In the genomic region with DNA sequence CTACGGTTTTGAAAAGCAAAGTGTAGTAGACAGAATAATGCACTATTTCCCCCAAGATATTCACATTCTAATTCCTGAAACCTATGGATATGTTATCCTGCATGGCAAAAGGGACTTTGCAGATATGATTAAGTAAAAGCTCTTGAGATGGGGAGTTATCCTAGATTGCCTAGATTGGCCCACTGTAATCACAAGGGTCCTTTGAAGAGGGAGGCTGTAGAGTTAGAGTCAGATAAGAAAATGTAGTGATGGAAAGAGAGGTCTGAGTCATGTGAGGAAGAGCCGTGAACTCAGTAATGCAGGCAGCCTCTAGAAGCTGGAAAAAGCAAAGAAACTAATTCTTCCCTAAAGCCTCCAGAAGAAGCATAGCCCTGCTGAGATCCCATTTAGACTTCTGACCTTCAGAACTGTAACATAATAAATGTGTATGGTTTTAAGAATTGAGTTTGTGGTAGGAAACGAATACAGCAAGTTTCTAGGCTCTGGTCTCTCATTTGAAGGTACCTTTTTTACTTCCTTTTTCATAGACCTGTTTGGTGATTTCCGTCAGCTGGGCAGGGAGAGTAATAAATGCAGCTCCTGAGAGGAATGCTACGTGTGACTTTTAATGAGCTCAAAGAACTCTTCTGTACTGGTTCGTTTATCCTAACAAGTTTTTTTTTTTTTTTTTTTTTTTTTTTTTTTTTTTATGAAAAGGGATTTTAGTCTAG, we compare ENCODE assay signal across 1 cellular context.
A peak's percentile ranks its signal among the peaks of the same experiment; 100 is the strongest.
TF ChIP-seq lines count a peak whose summit lies in the region.

No MANE protein-coding gene starts in this region.

TF ChIP-seq in K562, 482 proteins besides CTCF, POLR2A, EP300 and RAD21 (continued from another document and continues in another):
- TF ChIP-seq, protein P1, sequence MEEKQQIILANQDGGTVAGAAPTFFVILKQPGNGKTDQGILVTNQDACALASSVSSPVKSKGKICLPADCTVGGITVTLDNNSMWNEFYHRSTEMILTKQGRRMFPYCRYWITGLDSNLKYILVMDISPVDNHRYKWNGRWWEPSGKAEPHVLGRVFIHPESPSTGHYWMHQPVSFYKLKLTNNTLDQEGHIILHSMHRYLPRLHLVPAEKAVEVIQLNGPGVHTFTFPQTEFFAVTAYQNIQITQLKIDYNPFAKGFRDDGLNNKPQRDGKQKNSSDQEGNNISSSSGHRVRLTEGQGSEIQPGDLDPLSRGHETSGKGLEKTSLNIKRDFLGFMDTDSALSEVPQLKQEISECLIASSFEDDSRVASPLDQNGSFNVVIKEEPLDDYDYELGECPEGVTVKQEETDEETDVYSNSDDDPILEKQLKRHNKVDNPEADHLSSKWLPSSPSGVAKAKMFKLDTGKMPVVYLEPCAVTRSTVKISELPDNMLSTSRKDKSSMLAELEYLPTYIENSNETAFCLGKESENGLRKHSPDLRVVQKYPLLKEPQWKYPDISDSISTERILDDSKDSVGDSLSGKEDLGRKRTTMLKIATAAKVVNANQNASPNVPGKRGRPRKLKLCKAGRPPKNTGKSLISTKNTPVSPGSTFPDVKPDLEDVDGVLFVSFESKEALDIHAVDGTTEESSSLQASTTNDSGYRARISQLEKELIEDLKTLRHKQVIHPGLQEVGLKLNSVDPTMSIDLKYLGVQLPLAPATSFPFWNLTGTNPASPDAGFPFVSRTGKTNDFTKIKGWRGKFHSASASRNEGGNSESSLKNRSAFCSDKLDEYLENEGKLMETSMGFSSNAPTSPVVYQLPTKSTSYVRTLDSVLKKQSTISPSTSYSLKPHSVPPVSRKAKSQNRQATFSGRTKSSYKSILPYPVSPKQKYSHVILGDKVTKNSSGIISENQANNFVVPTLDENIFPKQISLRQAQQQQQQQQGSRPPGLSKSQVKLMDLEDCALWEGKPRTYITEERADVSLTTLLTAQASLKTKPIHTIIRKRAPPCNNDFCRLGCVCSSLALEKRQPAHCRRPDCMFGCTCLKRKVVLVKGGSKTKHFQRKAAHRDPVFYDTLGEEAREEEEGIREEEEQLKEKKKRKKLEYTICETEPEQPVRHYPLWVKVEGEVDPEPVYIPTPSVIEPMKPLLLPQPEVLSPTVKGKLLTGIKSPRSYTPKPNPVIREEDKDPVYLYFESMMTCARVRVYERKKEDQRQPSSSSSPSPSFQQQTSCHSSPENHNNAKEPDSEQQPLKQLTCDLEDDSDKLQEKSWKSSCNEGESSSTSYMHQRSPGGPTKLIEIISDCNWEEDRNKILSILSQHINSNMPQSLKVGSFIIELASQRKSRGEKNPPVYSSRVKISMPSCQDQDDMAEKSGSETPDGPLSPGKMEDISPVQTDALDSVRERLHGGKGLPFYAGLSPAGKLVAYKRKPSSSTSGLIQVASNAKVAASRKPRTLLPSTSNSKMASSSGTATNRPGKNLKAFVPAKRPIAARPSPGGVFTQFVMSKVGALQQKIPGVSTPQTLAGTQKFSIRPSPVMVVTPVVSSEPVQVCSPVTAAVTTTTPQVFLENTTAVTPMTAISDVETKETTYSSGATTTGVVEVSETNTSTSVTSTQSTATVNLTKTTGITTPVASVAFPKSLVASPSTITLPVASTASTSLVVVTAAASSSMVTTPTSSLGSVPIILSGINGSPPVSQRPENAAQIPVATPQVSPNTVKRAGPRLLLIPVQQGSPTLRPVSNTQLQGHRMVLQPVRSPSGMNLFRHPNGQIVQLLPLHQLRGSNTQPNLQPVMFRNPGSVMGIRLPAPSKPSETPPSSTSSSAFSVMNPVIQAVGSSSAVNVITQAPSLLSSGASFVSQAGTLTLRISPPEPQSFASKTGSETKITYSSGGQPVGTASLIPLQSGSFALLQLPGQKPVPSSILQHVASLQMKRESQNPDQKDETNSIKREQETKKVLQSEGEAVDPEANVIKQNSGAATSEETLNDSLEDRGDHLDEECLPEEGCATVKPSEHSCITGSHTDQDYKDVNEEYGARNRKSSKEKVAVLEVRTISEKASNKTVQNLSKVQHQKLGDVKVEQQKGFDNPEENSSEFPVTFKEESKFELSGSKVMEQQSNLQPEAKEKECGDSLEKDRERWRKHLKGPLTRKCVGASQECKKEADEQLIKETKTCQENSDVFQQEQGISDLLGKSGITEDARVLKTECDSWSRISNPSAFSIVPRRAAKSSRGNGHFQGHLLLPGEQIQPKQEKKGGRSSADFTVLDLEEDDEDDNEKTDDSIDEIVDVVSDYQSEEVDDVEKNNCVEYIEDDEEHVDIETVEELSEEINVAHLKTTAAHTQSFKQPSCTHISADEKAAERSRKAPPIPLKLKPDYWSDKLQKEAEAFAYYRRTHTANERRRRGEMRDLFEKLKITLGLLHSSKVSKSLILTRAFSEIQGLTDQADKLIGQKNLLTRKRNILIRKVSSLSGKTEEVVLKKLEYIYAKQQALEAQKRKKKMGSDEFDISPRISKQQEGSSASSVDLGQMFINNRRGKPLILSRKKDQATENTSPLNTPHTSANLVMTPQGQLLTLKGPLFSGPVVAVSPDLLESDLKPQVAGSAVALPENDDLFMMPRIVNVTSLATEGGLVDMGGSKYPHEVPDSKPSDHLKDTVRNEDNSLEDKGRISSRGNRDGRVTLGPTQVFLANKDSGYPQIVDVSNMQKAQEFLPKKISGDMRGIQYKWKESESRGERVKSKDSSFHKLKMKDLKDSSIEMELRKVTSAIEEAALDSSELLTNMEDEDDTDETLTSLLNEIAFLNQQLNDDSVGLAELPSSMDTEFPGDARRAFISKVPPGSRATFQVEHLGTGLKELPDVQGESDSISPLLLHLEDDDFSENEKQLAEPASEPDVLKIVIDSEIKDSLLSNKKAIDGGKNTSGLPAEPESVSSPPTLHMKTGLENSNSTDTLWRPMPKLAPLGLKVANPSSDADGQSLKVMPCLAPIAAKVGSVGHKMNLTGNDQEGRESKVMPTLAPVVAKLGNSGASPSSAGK (IDR thresholded peaks at IDR 0.05), result no peak
- TF ChIP-seq, protein P2, sequence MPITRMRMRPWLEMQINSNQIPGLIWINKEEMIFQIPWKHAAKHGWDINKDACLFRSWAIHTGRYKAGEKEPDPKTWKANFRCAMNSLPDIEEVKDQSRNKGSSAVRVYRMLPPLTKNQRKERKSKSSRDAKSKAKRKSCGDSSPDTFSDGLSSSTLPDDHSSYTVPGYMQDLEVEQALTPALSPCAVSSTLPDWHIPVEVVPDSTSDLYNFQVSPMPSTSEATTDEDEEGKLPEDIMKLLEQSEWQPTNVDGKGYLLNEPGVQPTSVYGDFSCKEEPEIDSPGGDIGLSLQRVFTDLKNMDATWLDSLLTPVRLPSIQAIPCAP (CRISPR knock-in tag; IDR thresholded peaks at IDR 0.05; ENCODE audit: borderline replicate concordance), result no peak
- TF ChIP-seq, protein P3, sequence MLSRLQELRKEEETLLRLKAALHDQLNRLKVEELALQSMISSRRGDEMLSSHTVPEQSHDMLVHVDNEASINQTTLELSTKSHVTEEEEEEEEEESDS (CRISPR knock-in tag; IDR thresholded peaks at IDR 0.05), result no peak
- no peak for TF ChIP-seq HOXB6 (CRISPR knock-in tag; IDR thresholded peaks at IDR 0.05; ENCODE audit: borderline replicate concordance)
- TF ChIP-seq, protein P4, sequence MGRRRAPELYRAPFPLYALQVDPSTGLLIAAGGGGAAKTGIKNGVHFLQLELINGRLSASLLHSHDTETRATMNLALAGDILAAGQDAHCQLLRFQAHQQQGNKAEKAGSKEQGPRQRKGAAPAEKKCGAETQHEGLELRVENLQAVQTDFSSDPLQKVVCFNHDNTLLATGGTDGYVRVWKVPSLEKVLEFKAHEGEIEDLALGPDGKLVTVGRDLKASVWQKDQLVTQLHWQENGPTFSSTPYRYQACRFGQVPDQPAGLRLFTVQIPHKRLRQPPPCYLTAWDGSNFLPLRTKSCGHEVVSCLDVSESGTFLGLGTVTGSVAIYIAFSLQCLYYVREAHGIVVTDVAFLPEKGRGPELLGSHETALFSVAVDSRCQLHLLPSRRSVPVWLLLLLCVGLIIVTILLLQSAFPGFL (CRISPR knock-in tag; IDR thresholded peaks at IDR 0.05), result no peak
- TF ChIP-seq CCAR2 (IDR thresholded peaks at IDR 0.05; ENCODE audit: low read depth, low read length), result no peak
- TF ChIP-seq ZNF507 (tag; conservative IDR thresholded peaks at IDR 0.05), result no peak
- TF ChIP-seq, protein P5, sequence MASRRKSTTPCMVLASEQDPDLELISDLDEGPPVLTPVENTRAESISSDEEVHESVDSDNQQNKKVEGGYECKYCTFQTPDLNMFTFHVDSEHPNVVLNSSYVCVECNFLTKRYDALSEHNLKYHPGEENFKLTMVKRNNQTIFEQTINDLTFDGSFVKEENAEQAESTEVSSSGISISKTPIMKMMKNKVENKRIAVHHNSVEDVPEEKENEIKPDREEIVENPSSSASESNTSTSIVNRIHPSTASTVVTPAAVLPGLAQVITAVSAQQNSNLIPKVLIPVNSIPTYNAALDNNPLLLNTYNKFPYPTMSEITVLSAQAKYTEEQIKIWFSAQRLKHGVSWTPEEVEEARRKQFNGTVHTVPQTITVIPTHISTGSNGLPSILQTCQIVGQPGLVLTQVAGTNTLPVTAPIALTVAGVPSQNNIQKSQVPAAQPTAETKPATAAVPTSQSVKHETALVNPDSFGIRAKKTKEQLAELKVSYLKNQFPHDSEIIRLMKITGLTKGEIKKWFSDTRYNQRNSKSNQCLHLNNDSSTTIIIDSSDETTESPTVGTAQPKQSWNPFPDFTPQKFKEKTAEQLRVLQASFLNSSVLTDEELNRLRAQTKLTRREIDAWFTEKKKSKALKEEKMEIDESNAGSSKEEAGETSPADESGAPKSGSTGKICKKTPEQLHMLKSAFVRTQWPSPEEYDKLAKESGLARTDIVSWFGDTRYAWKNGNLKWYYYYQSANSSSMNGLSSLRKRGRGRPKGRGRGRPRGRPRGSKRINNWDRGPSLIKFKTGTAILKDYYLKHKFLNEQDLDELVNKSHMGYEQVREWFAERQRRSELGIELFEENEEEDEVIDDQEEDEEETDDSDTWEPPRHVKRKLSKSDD (conservative IDR thresholded peaks at IDR 0.05; ENCODE audit: low read length), result no peak
- TF ChIP-seq ETS2 (tag; IDR thresholded peaks at IDR 0.05; ENCODE audit: borderline replicate concordance, poor library complexity, severe bottlenecking), result no peak
- no peak for TF ChIP-seq ZNF253 (CRISPR knock-in tag; conservative IDR thresholded peaks at IDR 0.05)
- no peak for TF ChIP-seq NFE2L1 (tag; IDR thresholded peaks at IDR 0.05; ENCODE audit: borderline replicate concordance, low read depth)
- TF ChIP-seq ZBTB1 (CRISPR knock-in tag; IDR thresholded peaks at IDR 0.05; ENCODE audit: borderline replicate concordance, low read depth), result no peak
- no peak for TF ChIP-seq KDM5B (IDR thresholded peaks at IDR 0.05; ENCODE audit: insufficient replicate concordance, low read depth, low read length)
- TF ChIP-seq SIX5 (IDR thresholded peaks at IDR 0.05; ENCODE audit: borderline replicate concordance in 1 of 2, insufficient read depth in 1 of 2, low read depth in 1 of 2, low read length in 2 of 2), result no peak
- TF ChIP-seq, protein P6, sequence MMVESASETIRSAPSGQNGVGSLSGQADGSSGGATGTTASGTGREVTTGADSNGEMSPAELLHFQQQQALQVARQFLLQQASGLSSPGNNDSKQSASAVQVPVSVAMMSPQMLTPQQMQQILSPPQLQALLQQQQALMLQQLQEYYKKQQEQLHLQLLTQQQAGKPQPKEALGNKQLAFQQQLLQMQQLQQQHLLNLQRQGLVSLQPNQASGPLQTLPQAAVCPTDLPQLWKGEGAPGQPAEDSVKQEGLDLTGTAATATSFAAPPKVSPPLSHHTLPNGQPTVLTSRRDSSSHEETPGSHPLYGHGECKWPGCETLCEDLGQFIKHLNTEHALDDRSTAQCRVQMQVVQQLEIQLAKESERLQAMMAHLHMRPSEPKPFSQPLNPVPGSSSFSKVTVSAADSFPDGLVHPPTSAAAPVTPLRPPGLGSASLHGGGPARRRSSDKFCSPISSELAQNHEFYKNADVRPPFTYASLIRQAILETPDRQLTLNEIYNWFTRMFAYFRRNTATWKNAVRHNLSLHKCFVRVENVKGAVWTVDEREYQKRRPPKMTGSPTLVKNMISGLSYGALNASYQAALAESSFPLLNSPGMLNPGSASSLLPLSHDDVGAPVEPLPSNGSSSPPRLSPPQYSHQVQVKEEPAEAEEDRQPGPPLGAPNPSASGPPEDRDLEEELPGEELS (CRISPR knock-in tag; IDR thresholded peaks at IDR 0.05; ENCODE audit: borderline replicate concordance), result no peak
- TF ChIP-seq SUPT5H (IDR thresholded peaks at IDR 0.05), result no peak
- TF ChIP-seq STAT5B (CRISPR knock-in tag; IDR thresholded peaks at IDR 0.05), result no peak
- no peak for TF ChIP-seq NCOA6 (IDR thresholded peaks at IDR 0.05)
- no peak; the same call in 1 of the 2 replicates for TF ChIP-seq ELF1 (tag; IDR thresholded peaks at IDR 0.05)
- TF ChIP-seq TEAD4 (IDR thresholded peaks at IDR 0.05; ENCODE audit: low read length), result peak; percentile 43
- TF ChIP-seq TEAD4 (CRISPR knock-in tag; IDR thresholded peaks at IDR 0.05; ENCODE audit: borderline replicate concordance), result no peak
- no peak for TF ChIP-seq SREBF1 (IDR thresholded peaks at IDR 0.05; ENCODE audit: borderline replicate concordance, low read depth, low read length)
- peak; percentile 75 for TF ChIP-seq FOSL1 (tag; conservative IDR thresholded peaks at IDR 0.05)
- TF ChIP-seq RB1 (IDR thresholded peaks at IDR 0.05; ENCODE audit: low read depth), result no peak
- TF ChIP-seq, protein P7, sequence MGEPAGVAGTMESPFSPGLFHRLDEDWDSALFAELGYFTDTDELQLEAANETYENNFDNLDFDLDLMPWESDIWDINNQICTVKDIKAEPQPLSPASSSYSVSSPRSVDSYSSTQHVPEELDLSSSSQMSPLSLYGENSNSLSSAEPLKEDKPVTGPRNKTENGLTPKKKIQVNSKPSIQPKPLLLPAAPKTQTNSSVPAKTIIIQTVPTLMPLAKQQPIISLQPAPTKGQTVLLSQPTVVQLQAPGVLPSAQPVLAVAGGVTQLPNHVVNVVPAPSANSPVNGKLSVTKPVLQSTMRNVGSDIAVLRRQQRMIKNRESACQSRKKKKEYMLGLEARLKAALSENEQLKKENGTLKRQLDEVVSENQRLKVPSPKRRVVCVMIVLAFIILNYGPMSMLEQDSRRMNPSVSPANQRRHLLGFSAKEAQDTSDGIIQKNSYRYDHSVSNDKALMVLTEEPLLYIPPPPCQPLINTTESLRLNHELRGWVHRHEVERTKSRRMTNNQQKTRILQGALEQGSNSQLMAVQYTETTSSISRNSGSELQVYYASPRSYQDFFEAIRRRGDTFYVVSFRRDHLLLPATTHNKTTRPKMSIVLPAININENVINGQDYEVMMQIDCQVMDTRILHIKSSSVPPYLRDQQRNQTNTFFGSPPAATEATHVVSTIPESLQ (CRISPR knock-in tag; IDR thresholded peaks at IDR 0.05), result no peak
- no peak for TF ChIP-seq NFATC3 (IDR thresholded peaks at IDR 0.05)
- TF ChIP-seq CBFA2T2 (conservative IDR thresholded peaks at IDR 0.05), result peak; percentile 71
- TF ChIP-seq ZC3H11A (IDR thresholded peaks at IDR 0.05; ENCODE audit: low read depth, low read length), result no peak
- TF ChIP-seq NFE2 (IDR thresholded peaks at IDR 0.05; ENCODE audit: low read depth), result peak; percentile 38; the same call in 1 of the 2 replicates
- TF ChIP-seq, protein P8, sequence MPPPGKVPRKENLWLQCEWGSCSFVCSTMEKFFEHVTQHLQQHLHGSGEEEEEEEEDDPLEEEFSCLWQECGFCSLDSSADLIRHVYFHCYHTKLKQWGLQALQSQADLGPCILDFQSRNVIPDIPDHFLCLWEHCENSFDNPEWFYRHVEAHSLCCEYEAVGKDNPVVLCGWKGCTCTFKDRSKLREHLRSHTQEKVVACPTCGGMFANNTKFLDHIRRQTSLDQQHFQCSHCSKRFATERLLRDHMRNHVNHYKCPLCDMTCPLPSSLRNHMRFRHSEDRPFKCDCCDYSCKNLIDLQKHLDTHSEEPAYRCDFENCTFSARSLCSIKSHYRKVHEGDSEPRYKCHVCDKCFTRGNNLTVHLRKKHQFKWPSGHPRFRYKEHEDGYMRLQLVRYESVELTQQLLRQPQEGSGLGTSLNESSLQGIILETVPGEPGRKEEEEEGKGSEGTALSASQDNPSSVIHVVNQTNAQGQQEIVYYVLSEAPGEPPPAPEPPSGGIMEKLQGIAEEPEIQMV (tag; conservative IDR thresholded peaks at IDR 0.05; ENCODE audit: low read depth), result no peak
- TF ChIP-seq ZNF347 (CRISPR knock-in tag; IDR thresholded peaks at IDR 0.05; ENCODE audit: low read depth), result no peak
- no peak for TF ChIP-seq NR4A1 (CRISPR knock-in tag; IDR thresholded peaks at IDR 0.05)
- no peak for TF ChIP-seq NR4A1 (tag; IDR thresholded peaks at IDR 0.05)
- TF ChIP-seq EHMT2 (IDR thresholded peaks at IDR 0.05), result peak; percentile 78
- TF ChIP-seq NR1H2 (CRISPR knock-in tag; IDR thresholded peaks at IDR 0.05), result no peak
- no peak for TF ChIP-seq PHF20 (IDR thresholded peaks at IDR 0.05; ENCODE audit: partially characterized antibody)
